ENCODE assay signal across 7 cellular contexts in the genomic region with DNA sequence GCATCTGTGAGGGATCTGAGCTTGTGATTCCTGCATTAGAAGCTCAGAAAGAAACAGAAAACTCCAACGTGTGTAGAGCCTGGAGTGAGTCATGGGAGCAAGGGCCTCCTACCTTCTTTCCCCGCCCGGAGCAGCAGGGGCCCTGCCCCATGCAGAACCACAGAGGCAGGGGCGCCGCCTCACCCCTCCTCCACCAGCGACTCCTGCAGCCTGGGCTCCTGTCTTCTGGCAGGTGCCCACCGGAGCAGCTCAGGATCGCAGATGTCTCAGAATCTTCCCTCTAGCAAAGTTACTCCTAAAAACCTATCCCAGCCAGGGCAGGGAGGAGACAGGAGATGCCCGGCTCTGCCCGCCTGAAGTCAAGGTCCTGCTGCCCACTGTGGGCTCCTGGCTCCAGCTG.
"Had no signal": no experiment of that assay in that cellular context is flagged by ENCODE, and none has a peak within 500 bp of the region (broad histone marks: within the 10 kb centered on the region; RNA-seq: fewer than 3 reads in every experiment).

No MANE protein-coding gene starts in this region.

- H2AFZ ChIP-seq: GM23338 had no signal

- ATAC-seq: GM23338, HepG2 had no signal

- FAIRE-seq: HepG2 had no signal

- H3K4me3 ChIP-seq: GM23338 had no signal

- H3K27ac ChIP-seq: HL-60 had no signal

- DNase-seq: H9, HCEC 1CT, HFFc6, KG1 had no signal

- H3K4me2 ChIP-seq: GM23338 had no signal
